In the genomic region with DNA sequence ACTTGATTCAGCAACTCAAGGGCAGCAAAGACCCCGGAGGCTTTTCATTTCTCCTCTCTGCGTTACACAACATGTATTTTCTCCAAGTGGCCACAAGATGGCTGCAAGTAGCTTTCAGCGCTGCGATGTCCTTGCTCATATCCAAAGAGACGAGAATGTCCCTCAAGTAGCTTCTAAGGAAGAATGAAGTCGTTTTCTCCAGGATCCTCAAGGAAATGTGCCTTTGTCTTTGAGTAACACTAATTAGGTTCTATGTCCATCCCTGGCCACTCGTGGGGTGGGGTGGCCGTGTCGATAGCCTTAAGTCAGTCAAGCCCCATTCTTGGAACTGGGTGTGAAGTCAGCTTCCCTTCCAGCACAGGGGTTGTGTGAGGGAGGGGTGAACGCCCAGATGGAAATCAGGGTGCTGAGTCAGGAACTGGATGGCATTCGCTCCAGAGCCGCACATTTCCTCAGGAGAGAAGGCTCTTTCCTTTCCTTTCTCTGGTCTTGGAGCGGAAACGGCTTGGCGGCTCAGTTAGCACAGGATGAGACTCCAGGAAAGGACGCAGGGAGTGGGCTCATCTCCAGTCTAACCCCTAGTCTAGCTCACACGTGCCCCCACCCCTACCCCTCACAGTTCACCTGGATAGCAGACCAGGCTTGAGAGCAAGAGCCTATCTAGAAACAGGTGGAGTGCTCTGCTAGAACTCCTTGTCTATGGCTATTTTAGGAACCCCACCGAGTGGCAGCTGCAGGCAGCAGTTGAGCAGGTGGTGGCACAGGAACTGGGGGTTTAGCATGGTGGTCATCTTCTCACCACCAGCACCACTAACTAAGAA, we compare ENCODE assay signal across 8 cellular contexts. TPM values are rescaled to one million over a fixed set of nuclear protein-coding genes. Genes with fewer than 3 reads are reported as not detected.
DNase-seq lines count a peak whose midpoint lies in the region; ATAC-seq lines count a peak whose summit lies in the region.

No MANE protein-coding gene starts in this region.

- peak overlapping the region; percentile 61 for H3K4me3 Mint-ChIP-seq in activated T-cell treated with anti-CD3 and anti-CD28 coated beads, Interleukin-2, amount 50 U/mL, for 4 hours

- no peaks in the 10 kb centered on the region for H3K4me1 ChIP-seq in neuronal stem cell (ENCODE audit: control insufficient read depth in 2 of 2, insufficient read depth in 1 of 2, low read depth in 1 of 2, low read length in 2 of 2)

- DNase-seq in NCI-H146 (lab: John Stamatoyannopoulos, UW) (peak; percentile 45), NCI-H146 treated with DMSO at 0.1 percent for 48 hours (lab: John Stamatoyannopoulos, UW; ENCODE audit: unreplicated experiment) (no peak), NCI-H82 (lab: John Stamatoyannopoulos, UW) (peak; percentile 76), fibroblast of the conjunctiva (ENCODE audit: low read depth) (peak; percentile 70), neuronal stem cell (ENCODE audit: low spot score) (peak; percentile 45)
- DNase-seq in activated T-cell treated with anti-CD3 and anti-CD28 coated beads, Interleukin-2, amount 50 U/mL, for 4 hours = no peak

- no peak overlapping the region for H4K8ac ChIP-seq in neuronal stem cell (ENCODE audit: low read depth, low read length)

- no peak overlapping the region for H3K4me2 ChIP-seq in neuronal stem cell (ENCODE audit: insufficient read depth, low read length, poor library complexity, severe bottlenecking)

- no peak overlapping the region for H3K27ac ChIP-seq in neuronal stem cell (replicated peaks; ENCODE audit: low read length)

- H3K18ac ChIP-seq in neuronal stem cell (ENCODE audit: low read length) = no peak overlapping the region

- no peak overlapping the region for H2BK15ac ChIP-seq in neuronal stem cell (ENCODE audit: low read length)

- H3K36me3 ChIP-seq in neuronal stem cell (replicated peaks in 1 of 2; ENCODE audit: control insufficient read depth in 2 of 2, insufficient read depth in 2 of 2, low read length in 2 of 2) = no peaks in the 10 kb centered on the region

- no peak overlapping the region for H3K14ac ChIP-seq in neuronal stem cell (ENCODE audit: low read length)

- H3K27me3 ChIP-seq in neuronal stem cell (ENCODE audit: control insufficient read depth in 3 of 3, insufficient read depth in 3 of 3, low read depth in 1 of 3, low read length in 3 of 3) = peaks cover 0 to 2% (median 0%) of the 10 kb centered on the region in 3 experiments

- no peak overlapping the region for H2BK12ac ChIP-seq in neuronal stem cell (ENCODE audit: low read length)

- WGBS in neuronal stem cell (ENCODE audit: extremely low coverage in 2 of 2, insufficient read length in 2 of 2, insufficient replicate concordance in 1 of 2), 2 donors = no CpG with 5 or more reads among the region's 18 CpGs

- no peak overlapping the region for H2BK120ac ChIP-seq in neuronal stem cell (ENCODE audit: low read depth, low read length)

- no peak overlapping the region for H4K91ac ChIP-seq in neuronal stem cell (ENCODE audit: low read depth, low read length, poor library complexity)

- no peak overlapping the region for H3K9ac ChIP-seq in neuronal stem cell (ENCODE audit: low read depth, low read length, poor library complexity)

- no peak overlapping the region for H3K23ac ChIP-seq in neuronal stem cell (ENCODE audit: low read depth, low read length, poor library complexity)

- H3K36me3 Mint-ChIP-seq in activated T-cell treated with anti-CD3 and anti-CD28 coated beads, Interleukin-2, amount 50 U/mL, for 4 hours (ENCODE audit: insufficient read depth) = no peaks in the 10 kb centered on the region

- no peaks in the 10 kb centered on the region for H3K9me3 ChIP-seq in neuronal stem cell (replicated peaks in 1 of 2; ENCODE audit: control insufficient read depth in 2 of 2, insufficient read depth in 1 of 2, low read depth in 1 of 2, low read length in 2 of 2)

- H2AK5ac ChIP-seq in neuronal stem cell (ENCODE audit: low read depth, low read length) = no peak overlapping the region

- H3K4me3 ChIP-seq in neuronal stem cell (ENCODE audit: low read length in 2 of 2) = no peak overlapping the region

- peak; percentile 80 for ATAC-seq in HG03354 (IDR thresholded peaks at IDR 0.05; ENCODE audit: poor library complexity, severe bottlenecking, unreplicated experiment)
- ATAC-seq in activated T-cell treated with anti-CD3 and anti-CD28 coated beads, Interleukin-2, amount 50 U/mL, for 4 hours = peak; percentile 71 to 73
- no peak for ATAC-seq in GM21423 (IDR thresholded peaks at IDR 0.05; ENCODE audit: unreplicated experiment)

- H3K27me3 Mint-ChIP-seq in activated T-cell treated with anti-CD3 and anti-CD28 coated beads, Interleukin-2, amount 50 U/mL, for 4 hours (ENCODE audit: low read depth) = no peaks in the 10 kb centered on the region

- peaks cover 4% of the 10 kb centered on the region for H3K4me1 Mint-ChIP-seq in activated T-cell treated with anti-CD3 and anti-CD28 coated beads, Interleukin-2, amount 50 U/mL, for 4 hours (ENCODE audit: low read depth)

- H2BK5ac ChIP-seq in neuronal stem cell (ENCODE audit: low read length) = no peak overlapping the region

- H2AFZ ChIP-seq in neuronal stem cell (ENCODE audit: low read length) = peak overlapping the region; percentile 26

- H3K79me1 ChIP-seq in neuronal stem cell (ENCODE audit: low read depth, low read length) = no peaks in the 10 kb centered on the region

- H3K9me3 Mint-ChIP-seq in activated T-cell treated with anti-CD3 and anti-CD28 coated beads, Interleukin-2, amount 50 U/mL, for 4 hours = no peaks in the 10 kb centered on the region

- H3K4ac ChIP-seq in neuronal stem cell (ENCODE audit: low read length) = no peak overlapping the region

RNA-seq across cellular contexts. Expression of a gene that starts 44.3 kb away (rescaled TPM):
- total RNA-seq in activated T-cell treated with anti-CD3 and anti-CD28 coated beads, Interleukin-2, amount 50 U/mL, for 4 hours = under 1 TPM in 2 of 3 donors, not detected in 1; 0.23 to 0.61 TPM
- polyA plus RNA-seq in neuronal stem cell (2013, experiment 1 of 2) = 0.54 TPM
- 0.79 TPM for polyA plus RNA-seq in neuronal stem cell (2013, experiment 2 of 2)

RNA-seq across cellular contexts. Expression of a gene that starts 59.8 kb away (rescaled TPM):
- 1 to 10 TPM; 6.5 to 8.9 (median 8.2) TPM for total RNA-seq in activated T-cell treated with anti-CD3 and anti-CD28 coated beads, Interleukin-2, amount 50 U/mL, for 4 hours
- polyA plus RNA-seq in neuronal stem cell (2013, experiment 1 of 2) = 10.4 TPM
- polyA plus RNA-seq in neuronal stem cell (2013, experiment 2 of 2) = 9.8 TPM

RNA-seq across cellular contexts. Expression of a gene that starts 59.9 kb away (rescaled TPM):
- 10 to 100 TPM; 27.5 to 33.0 (median 29.6) TPM for total RNA-seq in activated T-cell treated with anti-CD3 and anti-CD28 coated beads, Interleukin-2, amount 50 U/mL, for 4 hours
- 29.2 TPM for polyA plus RNA-seq in neuronal stem cell (2013, experiment 1 of 2)
- 29.7 TPM for polyA plus RNA-seq in neuronal stem cell (2013, experiment 2 of 2)

Comparison
In these comparisons a context has a peak if more than half of its experiments do, and no peak if none do; other contexts are left out.
1. DNase-seq: peak in NCI-H146 (single experiment), NCI-H82 (single experiment), fibroblast of the conjunctiva (single experiment) and neuronal stem cell (single experiment); none in NCI-H146 treated with DMSO at 0.1 percent for 48 hours (single experiment) and activated T-cell treated with anti-CD3 and anti-CD28 coated beads, Interleukin-2, amount 50 U/mL, for 4 hours (single experiment).